Comparison of ENCODE assay signal across 8 cellular contexts in the genomic region with DNA sequence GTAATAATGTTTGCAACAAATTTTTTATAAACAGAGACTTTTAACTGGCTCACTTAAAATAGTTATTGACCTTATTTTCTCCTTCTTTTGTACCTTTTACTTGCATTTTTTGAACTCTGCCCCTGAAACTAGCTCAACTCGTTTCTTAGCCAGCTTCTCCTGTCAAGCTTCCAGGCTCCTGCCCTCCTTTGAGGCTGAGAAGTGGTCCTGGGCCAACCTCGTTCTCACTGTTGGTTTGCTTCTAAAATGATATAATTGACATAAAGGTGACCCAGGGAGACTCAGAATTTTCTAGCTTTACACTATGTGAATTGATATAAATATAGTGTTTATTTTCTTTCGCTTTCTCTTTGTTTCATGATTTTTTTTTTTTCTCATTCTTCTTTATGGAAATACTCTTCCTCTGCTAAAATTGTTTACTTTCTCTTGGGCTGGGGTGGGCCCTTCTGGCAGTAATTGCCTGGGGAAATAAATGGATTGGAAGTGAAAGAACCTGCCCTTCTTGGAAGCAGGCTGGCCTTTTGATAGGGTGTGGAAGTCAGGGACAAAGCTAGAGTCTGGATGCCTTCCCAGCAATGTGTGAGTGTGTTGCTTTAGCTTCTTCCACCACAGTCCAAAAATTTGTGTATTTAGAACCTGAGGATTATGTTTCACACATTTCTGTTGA. TPM values are rescaled to one million over a fixed set of nuclear protein-coding genes. Genes with fewer than 3 reads are reported as not detected.
DNase-seq lines count a peak whose midpoint lies in the region; ATAC-seq and TF ChIP-seq lines count a peak whose summit lies in the region.

No MANE protein-coding gene starts in this region.

- H3K4me1 ChIP-seq in lower lobe of right lung, result peaks cover 46% of the 10 kb centered on the region
- H3K4me1 ChIP-seq in tibial artery, result peaks cover 0 to 21% (median 7%) of the 10 kb centered on the region in 4 donors
- H3K4me1 ChIP-seq in OCI-LY7 (ENCODE audit: insufficient read depth, low read length, poor library complexity, severe bottlenecking), result no peaks in the 10 kb centered on the region

- no peaks in the 10 kb centered on the region for H3K36me3 ChIP-seq in lower lobe of right lung
- H3K36me3 ChIP-seq in tibial artery, result no peaks in the 10 kb centered on the region
- no peaks in the 10 kb centered on the region for H3K36me3 ChIP-seq in OCI-LY7 (ENCODE audit: insufficient read depth, low read length)

- TF ChIP-seq CTCF in choroid plexus epithelial cell (conservative IDR thresholded peaks at IDR 0.05; ENCODE audit: low read depth, low read length) (no peak), lower lobe of right lung (IDR thresholded peaks at IDR 0.05) (no peak), tibial artery (IDR thresholded peaks at IDR 0.05) (no peak), OCI-LY7 (conservative IDR thresholded peaks at IDR 0.05; ENCODE audit: low read length) (no peak)

- CTCF ChIA-PET in OCI-LY7 (lab: Charles Lee; ENCODE audit: unreplicated experiment), result no interaction called here

- H3K4me2 ChIP-seq in OCI-LY7 (ENCODE audit: low read length), result no peak overlapping the region

- peak overlapping the region; percentile 63 for H3K27ac ChIP-seq in lower lobe of right lung
- H3K27ac ChIP-seq in tibial artery, result peak overlapping the region; percentile 10 to 15
- no peak overlapping the region for H3K27ac ChIP-seq in OCI-LY7 (ENCODE audit: low read depth, low read length, poor library complexity, severe bottlenecking)

- H3K9me2 ChIP-seq in OCI-LY7 (ENCODE audit: insufficient read depth, low read length), result no peaks in the 10 kb centered on the region

- H3K9me3 ChIP-seq in lower lobe of right lung (no peaks in the 10 kb centered on the region), tibial artery (no peaks in the 10 kb centered on the region), OCI-LY7 (ENCODE audit: low read length) (no peaks in the 10 kb centered on the region)

- no peak overlapping the region for H2AFZ ChIP-seq in OCI-LY7 (ENCODE audit: low read length)

- ATAC-seq in lower lobe of right lung, result peak; percentile 80 to 84

- POLR2A ChIA-PET in OCI-LY7 (lab: Charles Lee), result interaction anchor here (0.6 kb wide), 1 partner anchor 107 kb away, joined by 3 read pairs; no protein-coding TSS in a partner anchor

- DNase-seq in NCI-H2171 treated with DMSO at 0.1 percent for 48 hours (lab: John Stamatoyannopoulos, UW) (peak; percentile 6), NCI-H2171 (lab: John Stamatoyannopoulos, UW) (no peak), choroid plexus epithelial cell (ENCODE audit: low read depth) (peak; percentile 76), lower lobe of right lung (no peak), tibial artery (peak in 1 of 2 donors; percentile 30), SHP77 (lab: John Stamatoyannopoulos, UW) (no peak), OCI-LY7 (ENCODE audit: low spot score) (no peak), DMS114 treated with DMSO at 0.1 percent for 48 hours (lab: John Stamatoyannopoulos, UW; ENCODE audit: unreplicated experiment) (no peak)

- intact Hi-C loops in lower lobe of right lung (cut with DNase I), result no loop called here
- intact Hi-C loops in tibial artery (cut with DNase I; ENCODE audit: low total_unique reads), result no loop called here
- intact Hi-C loops in OCI-LY7 (cut with micrococcal nuclease; ENCODE audit: unreplicated experiment), result no loop called here

- no peaks in the 10 kb centered on the region for H3K79me2 ChIP-seq in OCI-LY7 (ENCODE audit: insufficient read depth, low read depth, low read length)

- H3K4me3 ChIP-seq in choroid plexus epithelial cell (ENCODE audit: low read depth, low read length) (peak overlapping the region; percentile 12), lower lobe of right lung (peak overlapping the region; percentile 33), tibial artery (peak overlapping the region in 1 of 2 donors; percentile 15), OCI-LY7 (ENCODE audit: low read depth, low read length, poor library complexity, severe bottlenecking) (no peak overlapping the region)

- no TSS peak for BruUV-seq in OCI-LY7 (replicated peaks; lab: Mats Ljungman, UMichigan)

- H4K20me1 ChIP-seq in OCI-LY7 (ENCODE audit: insufficient read depth, low read length), result no peaks in the 10 kb centered on the region

- H3K27me3 ChIP-seq in lower lobe of right lung (ENCODE audit: low read depth) (no peaks in the 10 kb centered on the region), tibial artery (no peaks in the 10 kb centered on the region)

RNA-seq across cellular contexts. Expression of a gene that starts 30.7 kb away (rescaled TPM):
- total RNA-seq in lower lobe of right lung (50.4 TPM), OCI-LY7 (2022) (20.2 and 22.9 TPM in 2 replicates)
- 6.6 and 6.9 TPM in 2 replicates for total RNA-seq in OCI-LY7 (2014; rRNA removed; shearing (Covaris generic))

Comparison
In these comparisons a context has a peak if more than half of its experiments do, and no peak if none do; other contexts are left out.
1. DNase-seq: peak in NCI-H2171 treated with DMSO at 0.1 percent for 48 hours (single experiment) and choroid plexus epithelial cell (single experiment); none in NCI-H2171 (single experiment), lower lobe of right lung (single experiment), SHP77 (0 of 2), OCI-LY7 (single experiment) and DMS114 treated with DMSO at 0.1 percent for 48 hours (single experiment).